In the genomic region with DNA sequence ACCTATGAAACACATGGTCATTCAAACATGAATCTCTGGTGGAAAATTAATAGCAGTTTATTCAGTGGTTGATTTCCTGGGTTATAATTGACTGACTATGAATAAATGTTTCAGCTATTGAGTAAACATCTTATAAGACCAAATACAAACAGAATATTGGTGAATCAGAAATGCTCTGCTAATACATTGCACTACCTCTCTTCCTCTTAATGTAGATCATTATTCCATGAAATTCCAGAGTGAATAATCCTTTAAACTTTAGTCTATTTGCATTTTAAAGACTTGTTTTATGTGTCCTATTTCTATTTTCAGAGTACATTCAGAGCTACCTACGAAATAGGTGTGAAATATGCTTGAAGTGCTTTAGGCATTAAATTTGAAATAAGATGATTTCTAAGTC, we compare ENCODE assay signal across 38 cellular contexts.
"Had no signal": no experiment of that assay in that cellular context is flagged by ENCODE, and none has a peak within 500 bp of the region (broad histone marks: within the 10 kb centered on the region; RNA-seq: fewer than 3 reads in every experiment).

No MANE protein-coding gene starts in this region.

- H3K4me1 Mint-ChIP-seq: activated naive CD4-positive, alpha-beta T cell treated with anti-CD3 and anti-CD28 coated beads, Interleukin-2, amount 10 ng/mL, durations not matched to agents 7 days and 5 days; activated naive CD4-positive, alpha-beta T cell treated with anti-CD3 and anti-CD28 coated beads, Interleukin-2, amount 50 U/mL, for 24 hours; activated naive CD8-positive, alpha-beta T cell treated with anti-CD3 and anti-CD28 coated beads for 36 hours; activated naive CD8-positive, alpha-beta T cell treated with anti-CD3 and anti-CD28 coated beads, Interleukin-2, amount 10 ng/mL, durations not matched to agents 7 days and 5 days; activated naive CD8-positive, alpha-beta T cell treated with anti-CD3 and anti-CD28 coated beads, Interleukin-2, amount 50 U/mL, for 24 hours; activated T-helper 17 cell treated with anti-CD3 and anti-CD28 coated beads, Interleukin-2, amount 50 U/mL, for 72 hours; central memory CD8-positive, alpha-beta T cell had no signal

- H3K4me3 ChIP-seq: adrenal gland, ascending aorta, body of pancreas, breast epithelium, cardiac muscle cell had no signal

- H3K27ac Mint-ChIP-seq: activated naive CD4-positive, alpha-beta T cell treated with anti-CD3 and anti-CD28 coated beads for 36 hours; activated naive CD4-positive, alpha-beta T cell treated with anti-CD3 and anti-CD28 coated beads, Interleukin-2, amount 10 ng/mL, durations not matched to agents 7 days and 5 days; activated naive CD4-positive, alpha-beta T cell treated with anti-CD3 and anti-CD28 coated beads, Interleukin-2, amount 50 U/mL, for 24 hours; activated naive CD4-positive, alpha-beta T cell treated with anti-CD3 and anti-CD28 coated beads, Interleukin-2, amount 50 U/mL, for 72 hours; activated naive CD8-positive, alpha-beta T cell; activated naive CD8-positive, alpha-beta T cell treated with anti-CD3 and anti-CD28 coated beads for 36 hours; activated naive CD8-positive, alpha-beta T cell treated with anti-CD3 and anti-CD28 coated beads, Interleukin-2, amount 10 ng/mL, durations not matched to agents 7 days and 5 days; activated naive CD8-positive, alpha-beta T cell treated with anti-CD3 and anti-CD28 coated beads, Interleukin-2, amount 50 U/mL, for 24 hours; activated T-cell treated with anti-CD3 and anti-CD28 coated beads, Interleukin-2, amount 50 U/mL, for 24 hours; activated T-cell treated with anti-CD3 and anti-CD28 coated beads, Interleukin-2, amount 50 U/mL, for 72 hours; activated T-helper 1 cell treated with anti-CD3 and anti-CD28 coated beads, Interleukin-12 subunit alpha, Interleukin-12 subunit beta, Interleukin-2, Interleukin-4 antibody, amounts not matched to agents 30 ng/mL and 10 ng/mL and 1 ng/mL, durations not matched to agents 14 hours and 24 hours and 36 hours; activated T-helper 17 cell treated with anti-CD3 and anti-CD28 coated beads, Interleukin-2, amount 50 U/mL, for 72 hours; activated T-helper 2 cell treated with anti-CD3 and anti-CD28 coated beads, Interferon-gamma antibody, Interleukin-2, Interleukin-4, amounts not matched to agents 10 μg/mL and 5 μg/mL and 100 μg/mL, durations not matched to agents 14 hours and 24 hours and 36 hours; brain had no signal

- DNase-seq: activated effector memory CD4-positive, alpha-beta T cell treated with anti-CD3 and anti-CD28 coated beads, Interleukin-2, amount 50 U/mL, for 16 hours; activated effector memory CD4-positive, alpha-beta T cell treated with Interleukin-2 at 50 U/mL for 16 hours; activated gamma-delta T cell; activated gamma-delta T cell treated with Interleukin-2 at 50 U/mL for 16 hours; activated naive CD4-positive, alpha-beta T cell; activated naive CD4-positive, alpha-beta T cell treated with anti-CD3 and anti-CD28 coated beads for 36 hours; activated naive CD4-positive, alpha-beta T cell treated with anti-CD3 and anti-CD28 coated beads, Interleukin-2, amount 10 ng/mL, durations not matched to agents 7 days and 5 days; activated naive CD4-positive, alpha-beta T cell treated with anti-CD3 and anti-CD28 coated beads, Interleukin-2, amount 50 U/mL, for 16 hours; activated naive CD4-positive, alpha-beta T cell treated with Interleukin-2 at 50 U/mL for 16 hours; activated naive CD8-positive, alpha-beta T cell treated with anti-CD3 and anti-CD28 coated beads for 36 hours; activated naive CD8-positive, alpha-beta T cell treated with anti-CD3 and anti-CD28 coated beads, Interleukin-2, amount 10 ng/mL, durations not matched to agents 7 days and 5 days; activated naive CD8-positive, alpha-beta T cell treated with anti-CD3 and anti-CD28 coated beads, Interleukin-2, amount 50 U/mL, for 24 hours; activated T-cell treated with anti-CD3 and anti-CD28 coated beads, Interleukin-2, amount 50 U/mL, for 1 hour; activated T-cell treated with anti-CD3 and anti-CD28 coated beads, Interleukin-2, amount 50 U/mL, for 24 hours; activated T-cell treated with anti-CD3 and anti-CD28 coated beads, Interleukin-2, amount 50 U/mL, for 4 hours; activated T-cell treated with anti-CD3 and anti-CD28 coated beads, Interleukin-2, amount 50 U/mL, for 48 hours; activated T-cell treated with anti-CD3 and anti-CD28 coated beads, Interleukin-2, amount 50 U/mL, for 72 hours; adrenal gland; amniotic stem cell; amygdala; anterior cingulate cortex; aorta; body of pancreas; brain microvascular endothelial cell; caudate nucleus; central memory CD4-positive, alpha-beta T cell; cerebellar nuclear complex had no signal

- H3K36me3 ChIP-seq: adrenal gland, ascending aorta, brain microvascular endothelial cell, breast epithelium, cardiac muscle cell had no signal

- H3K9me3 ChIP-seq: adrenal gland, ascending aorta, body of pancreas, breast epithelium had no signal

- H3K4me1 ChIP-seq: ascending aorta, body of pancreas, breast epithelium had no signal

- H3K36me3 Mint-ChIP-seq: activated naive CD4-positive, alpha-beta T cell treated with anti-CD3 and anti-CD28 coated beads, Interleukin-2, amount 10 ng/mL, durations not matched to agents 7 days and 5 days; activated naive CD4-positive, alpha-beta T cell treated with anti-CD3 and anti-CD28 coated beads, Interleukin-2, amount 50 U/mL, for 24 hours; activated naive CD4-positive, alpha-beta T cell treated with anti-CD3 and anti-CD28 coated beads, Interleukin-2, amount 50 U/mL, for 72 hours; activated naive CD8-positive, alpha-beta T cell; activated naive CD8-positive, alpha-beta T cell treated with anti-CD3 and anti-CD28 coated beads for 36 hours; activated naive CD8-positive, alpha-beta T cell treated with anti-CD3 and anti-CD28 coated beads, Interleukin-2, amount 10 ng/mL, durations not matched to agents 7 days and 5 days had no signal

- ATAC-seq: activated naive CD4-positive, alpha-beta T cell treated with anti-CD3 and anti-CD28 coated beads, Interleukin-2, amount 50 U/mL, for 72 hours; activated naive CD8-positive, alpha-beta T cell treated with anti-CD3 and anti-CD28 coated beads, Interleukin-2, amount 50 U/mL, for 24 hours; activated T-cell treated with anti-CD3 and anti-CD28 coated beads, Interleukin-2, amount 50 U/mL, for 4 hours; activated T-cell treated with anti-CD3 and anti-CD28 coated beads, Interleukin-2, amount 50 U/mL, for 72 hours; activated T-helper 17 cell treated with anti-CD3 and anti-CD28 coated beads, Interleukin-2, amount 50 U/mL, for 72 hours; body of pancreas had no signal

- H3K4me3 Mint-ChIP-seq: activated naive CD4-positive, alpha-beta T cell treated with anti-CD3 and anti-CD28 coated beads for 36 hours; activated naive CD4-positive, alpha-beta T cell treated with anti-CD3 and anti-CD28 coated beads, Interleukin-2, amount 10 ng/mL, durations not matched to agents 7 days and 5 days; activated naive CD4-positive, alpha-beta T cell treated with anti-CD3 and anti-CD28 coated beads, Interleukin-2, amount 50 U/mL, for 24 hours; activated naive CD8-positive, alpha-beta T cell; activated naive CD8-positive, alpha-beta T cell treated with anti-CD3 and anti-CD28 coated beads for 36 hours; activated naive CD8-positive, alpha-beta T cell treated with anti-CD3 and anti-CD28 coated beads, Interleukin-2, amount 10 ng/mL, durations not matched to agents 7 days and 5 days; activated naive CD8-positive, alpha-beta T cell treated with anti-CD3 and anti-CD28 coated beads, Interleukin-2, amount 50 U/mL, for 24 hours; activated T-cell treated with anti-CD3 and anti-CD28 coated beads, Interleukin-2, amount 50 U/mL, for 24 hours; activated T-cell treated with anti-CD3 and anti-CD28 coated beads, Interleukin-2, amount 50 U/mL, for 4 hours; activated T-cell treated with anti-CD3 and anti-CD28 coated beads, Interleukin-2, amount 50 U/mL, for 72 hours; activated T-helper 1 cell treated with anti-CD3 and anti-CD28 coated beads, Interleukin-12 subunit alpha, Interleukin-12 subunit beta, Interleukin-2, Interleukin-4 antibody, amounts not matched to agents 30 ng/mL and 10 ng/mL and 1 ng/mL, durations not matched to agents 14 hours and 24 hours and 36 hours; activated T-helper 17 cell treated with anti-CD3 and anti-CD28 coated beads, Interleukin-2, amount 50 U/mL, for 72 hours; brain; central memory CD8-positive, alpha-beta T cell had no signal

- H3K27me3 Mint-ChIP-seq: activated naive CD4-positive, alpha-beta T cell treated with anti-CD3 and anti-CD28 coated beads, Interleukin-2, amount 10 ng/mL, durations not matched to agents 7 days and 5 days; activated naive CD4-positive, alpha-beta T cell treated with anti-CD3 and anti-CD28 coated beads, Interleukin-2, amount 50 U/mL, for 24 hours; activated naive CD8-positive, alpha-beta T cell; activated naive CD8-positive, alpha-beta T cell treated with anti-CD3 and anti-CD28 coated beads for 36 hours; activated naive CD8-positive, alpha-beta T cell treated with anti-CD3 and anti-CD28 coated beads, Interleukin-2, amount 10 ng/mL, durations not matched to agents 7 days and 5 days; activated naive CD8-positive, alpha-beta T cell treated with anti-CD3 and anti-CD28 coated beads, Interleukin-2, amount 50 U/mL, for 24 hours; activated T-cell treated with anti-CD3 and anti-CD28 coated beads, Interleukin-2, amount 50 U/mL, for 24 hours; activated T-helper 17 cell treated with anti-CD3 and anti-CD28 coated beads, Interleukin-2, amount 50 U/mL, for 72 hours; central memory CD8-positive, alpha-beta T cell had no signal

- H3K27me3 ChIP-seq: adrenal gland, ascending aorta, body of pancreas, brain microvascular endothelial cell, breast epithelium had no signal

- H3K27ac ChIP-seq: adrenal gland, ascending aorta, body of pancreas, brain microvascular endothelial cell, breast epithelium, cardiac muscle cell had no signal

- H3K9me3 Mint-ChIP-seq: activated T-helper 1 cell treated with anti-CD3 and anti-CD28 coated beads, Interleukin-12 subunit alpha, Interleukin-12 subunit beta, Interleukin-2, Interleukin-4 antibody, amounts not matched to agents 30 ng/mL and 10 ng/mL and 1 ng/mL, durations not matched to agents 14 hours and 24 hours and 36 hours; brain had no signal
